In genomic region chr1:219269171-219269570, GRCh38 we compare ENCODE assay signal across 23 cellular contexts.
"Had no signal": no experiment of that assay in that cellular context is flagged by ENCODE, and none has a peak within 500 bp of the region (broad histone marks: within the 10 kb centered on the region; RNA-seq: fewer than 3 reads in every experiment).

No MANE protein-coding gene starts in this region.

- H3K4me3 ChIP-seq: gastroesophageal sphincter, right atrium auricular region, sigmoid colon, skin epidermis, testis, tibial nerve, upper lobe of right lung, vagina had no signal

- FAIRE-seq: colon, kidney had no signal

- H3K27me3 Mint-ChIP-seq: dendritic cell treated with granulocyte-macrophage colony-stimulating factor and Interleukin-4, amounts not matched to agents 40 ng/mL and 50 ng/mL, for 4 days; naive B cell; stimulated activated naive B cell treated with anti-CD40 and anti-IgM and Interleukin-4, amounts not matched to agents 10 μg/mL and 1 μg/mL and 100 μg/mL, for 72 hours; stimulated activated naive CD8-positive, alpha-beta T cell treated with anti-CD3 and anti-CD28 coated beads, Interleukin-15, amount 100 ng/mL, for 72 hours had no signal

- H3K4me1 ChIP-seq: testis, upper lobe of right lung had no signal

- ATAC-seq: esophagus mucosa; gastroesophageal sphincter; stimulated activated naive B cell treated with anti-CD40 and anti-IgM and Interleukin-4, amounts not matched to agents 10 μg/mL and 1 μg/mL and 100 μg/mL, for 72 hours; stimulated activated naive CD8-positive, alpha-beta T cell treated with anti-CD3 and anti-CD28 coated beads, Interleukin-15, amount 100 ng/mL, for 72 hours; upper lobe of right lung had no signal

- H3K36me3 ChIP-seq: gastroesophageal sphincter, neutrophil, right atrium auricular region, sigmoid colon, tibial nerve, upper lobe of right lung, vagina had no signal

- H3K27me3 ChIP-seq: gastroesophageal sphincter, neutrophil, right atrium auricular region, sigmoid colon, testis, tibial nerve, upper lobe of right lung, vagina had no signal

- H3K9me3 ChIP-seq: gastroesophageal sphincter, neutrophil, right atrium auricular region, sigmoid colon, testis, tibial nerve, upper lobe of right lung, vagina had no signal

- H3K27ac ChIP-seq: gastroesophageal sphincter, neutrophil, right atrium auricular region, sigmoid colon, skin epidermis, testis, tibial nerve, upper lobe of right lung, vagina had no signal

- DNase-seq: endodermal cell; glutamatergic neuron; immature natural killer cell; kidney; mesendoderm; naive B cell; nephron progenitor cell; sigmoid colon; stimulated activated CD4-positive, alpha-beta T cell treated with anti-CD3 and anti-CD28 coated beads, Interleukin-2, amount 100 ng/mL, for 24 hours; stimulated activated CD4-positive, alpha-beta T cell treated with anti-CD3 and anti-CD28 coated beads, Interleukin-4, amount 100 ng/mL, for 4 hours; stimulated activated naive B cell treated with anti-CD40 and anti-IgM and Interleukin-4, amounts not matched to agents 10 μg/mL and 1 μg/mL and 100 μg/mL, for 72 hours; stimulated activated naive CD8-positive, alpha-beta T cell treated with anti-CD3 and anti-CD28 coated beads, Interleukin-15, amount 100 ng/mL, for 72 hours; testis; upper lobe of right lung had no signal

- H3K27ac Mint-ChIP-seq: dendritic cell treated with granulocyte-macrophage colony-stimulating factor and Interleukin-4, amounts not matched to agents 40 ng/mL and 50 ng/mL, for 4 days; endodermal cell; immature natural killer cell; nephron progenitor cell; stimulated activated naive B cell treated with anti-CD40 and anti-IgM and Interleukin-4, amounts not matched to agents 10 μg/mL and 1 μg/mL and 100 μg/mL, for 72 hours; stimulated activated naive CD8-positive, alpha-beta T cell treated with anti-CD3 and anti-CD28 coated beads, Interleukin-15, amount 100 ng/mL, for 72 hours had no signal

- H3K4me3 Mint-ChIP-seq: dendritic cell treated with granulocyte-macrophage colony-stimulating factor and Interleukin-4, amounts not matched to agents 40 ng/mL and 50 ng/mL, for 4 days; endodermal cell; immature natural killer cell; naive B cell; nephron progenitor cell; stimulated activated naive B cell treated with anti-CD40 and anti-IgM and Interleukin-4, amounts not matched to agents 10 μg/mL and 1 μg/mL and 100 μg/mL, for 72 hours; stimulated activated naive CD8-positive, alpha-beta T cell treated with anti-CD3 and anti-CD28 coated beads, Interleukin-15, amount 100 ng/mL, for 72 hours had no signal

- H3K4me1 Mint-ChIP-seq: immature natural killer cell; naive B cell; stimulated activated naive B cell treated with anti-CD40 and anti-IgM and Interleukin-4, amounts not matched to agents 10 μg/mL and 1 μg/mL and 100 μg/mL, for 72 hours; stimulated activated naive CD8-positive, alpha-beta T cell treated with anti-CD3 and anti-CD28 coated beads, Interleukin-15, amount 100 ng/mL, for 72 hours had no signal
